ENCODE assay signal across 1 cellular context in the genomic region with DNA sequence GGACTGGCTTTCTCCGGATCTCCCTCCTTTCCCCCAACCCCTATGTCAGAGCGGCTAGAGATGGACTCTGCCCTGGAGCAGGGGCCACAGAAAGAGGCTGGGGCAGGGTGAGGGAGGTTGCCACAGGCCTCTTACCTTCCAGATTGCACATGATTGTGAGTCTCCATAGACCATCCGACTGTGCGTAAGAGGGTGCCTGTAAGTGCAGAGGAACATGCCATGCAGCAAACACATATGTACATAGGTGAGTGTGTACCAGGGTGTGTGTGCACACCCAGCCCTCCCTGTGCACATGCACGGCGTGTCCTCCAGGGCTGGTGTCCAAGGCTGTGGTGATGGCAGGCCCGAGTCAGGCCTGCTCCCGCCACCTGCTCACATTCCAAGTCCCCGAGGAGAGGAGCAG.
A peak's percentile ranks its signal among the peaks of the same experiment; 100 is the strongest.
TF ChIP-seq lines count a peak whose summit lies in the region.

No MANE protein-coding gene starts in this region.

TF ChIP-seq in HepG2, 621 proteins besides CTCF, POLR2A, EP300 and RAD21 (continued from another document and continues in another):
- TF ChIP-seq, protein P1, sequence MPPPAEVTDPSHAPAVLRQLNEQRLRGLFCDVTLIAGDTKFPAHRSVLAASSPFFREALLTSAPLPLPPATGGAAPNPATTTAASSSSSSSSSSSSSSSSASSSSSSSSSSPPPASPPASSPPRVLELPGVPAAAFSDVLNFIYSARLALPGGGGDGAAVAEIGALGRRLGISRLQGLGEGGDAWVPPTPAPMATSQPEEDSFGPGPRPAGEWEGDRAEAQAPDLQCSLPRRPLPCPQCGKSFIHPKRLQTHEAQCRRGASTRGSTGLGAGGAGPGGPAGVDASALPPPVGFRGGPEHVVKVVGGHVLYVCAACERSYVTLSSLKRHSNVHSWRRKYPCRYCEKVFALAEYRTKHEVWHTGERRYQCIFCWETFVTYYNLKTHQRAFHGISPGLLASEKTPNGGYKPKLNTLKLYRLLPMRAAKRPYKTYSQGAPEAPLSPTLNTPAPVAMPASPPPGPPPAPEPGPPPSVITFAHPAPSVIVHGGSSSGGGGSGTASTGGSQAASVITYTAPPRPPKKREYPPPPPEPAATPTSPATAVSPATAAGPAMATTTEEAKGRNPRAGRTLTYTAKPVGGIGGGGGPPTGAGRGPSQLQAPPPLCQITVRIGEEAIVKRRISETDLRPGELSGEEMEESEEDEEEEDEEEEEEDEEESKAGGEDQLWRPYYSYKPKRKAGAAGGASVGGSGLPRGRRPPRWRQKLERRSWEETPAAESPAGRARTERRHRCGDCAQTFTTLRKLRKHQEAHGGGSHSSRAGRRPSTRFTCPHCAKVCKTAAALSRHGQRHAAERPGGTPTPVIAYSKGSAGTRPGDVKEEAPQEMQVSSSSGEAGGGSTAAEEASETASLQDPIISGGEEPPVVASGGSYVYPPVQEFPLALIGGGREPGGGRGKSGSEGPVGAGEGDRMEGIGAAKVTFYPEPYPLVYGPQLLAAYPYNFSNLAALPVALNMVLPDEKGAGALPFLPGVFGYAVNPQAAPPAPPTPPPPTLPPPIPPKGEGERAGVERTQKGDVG (CRISPR knock-in tag; IDR thresholded peaks at IDR 0.05; ENCODE audit: borderline replicate concordance), result peak; percentile 67; the same call in 1 of the 2 replicates
- TF ChIP-seq, protein P2, sequence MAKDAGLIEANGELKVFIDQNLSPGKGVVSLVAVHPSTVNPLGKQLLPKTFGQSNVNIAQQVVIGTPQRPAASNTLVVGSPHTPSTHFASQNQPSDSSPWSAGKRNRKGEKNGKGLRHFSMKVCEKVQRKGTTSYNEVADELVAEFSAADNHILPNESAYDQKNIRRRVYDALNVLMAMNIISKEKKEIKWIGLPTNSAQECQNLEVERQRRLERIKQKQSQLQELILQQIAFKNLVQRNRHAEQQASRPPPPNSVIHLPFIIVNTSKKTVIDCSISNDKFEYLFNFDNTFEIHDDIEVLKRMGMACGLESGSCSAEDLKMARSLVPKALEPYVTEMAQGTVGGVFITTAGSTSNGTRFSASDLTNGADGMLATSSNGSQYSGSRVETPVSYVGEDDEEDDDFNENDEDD (CRISPR knock-in tag; IDR thresholded peaks at IDR 0.05; ENCODE audit: borderline replicate concordance), result peak; percentile 69
- TF ChIP-seq THYN1 (CRISPR knock-in tag; IDR thresholded peaks at IDR 0.05; ENCODE audit: borderline replicate concordance, low read depth), result no peak
- TF ChIP-seq HMG20A (CRISPR knock-in tag; IDR thresholded peaks at IDR 0.05; ENCODE audit: borderline replicate concordance), result no peak; the same call in 1 of the 2 replicates
- no peak for TF ChIP-seq ZNF782 (CRISPR knock-in tag; IDR thresholded peaks at IDR 0.05; ENCODE audit: borderline replicate concordance)
- no peak for TF ChIP-seq XBP1 (CRISPR knock-in tag; IDR thresholded peaks at IDR 0.05)
- TF ChIP-seq ZFP36 (IDR thresholded peaks at IDR 0.05; ENCODE audit: borderline replicate concordance, low read depth, low read length, partially characterized antibody), result no peak
- TF ChIP-seq ZNF30 (CRISPR knock-in tag; IDR thresholded peaks at IDR 0.05), result no peak
- TF ChIP-seq ZSCAN9 (CRISPR knock-in tag; IDR thresholded peaks at IDR 0.05; ENCODE audit: borderline replicate concordance), result no peak
- no peak for TF ChIP-seq ZNF343 (CRISPR knock-in tag; IDR thresholded peaks at IDR 0.05)
- TF ChIP-seq, protein P3, sequence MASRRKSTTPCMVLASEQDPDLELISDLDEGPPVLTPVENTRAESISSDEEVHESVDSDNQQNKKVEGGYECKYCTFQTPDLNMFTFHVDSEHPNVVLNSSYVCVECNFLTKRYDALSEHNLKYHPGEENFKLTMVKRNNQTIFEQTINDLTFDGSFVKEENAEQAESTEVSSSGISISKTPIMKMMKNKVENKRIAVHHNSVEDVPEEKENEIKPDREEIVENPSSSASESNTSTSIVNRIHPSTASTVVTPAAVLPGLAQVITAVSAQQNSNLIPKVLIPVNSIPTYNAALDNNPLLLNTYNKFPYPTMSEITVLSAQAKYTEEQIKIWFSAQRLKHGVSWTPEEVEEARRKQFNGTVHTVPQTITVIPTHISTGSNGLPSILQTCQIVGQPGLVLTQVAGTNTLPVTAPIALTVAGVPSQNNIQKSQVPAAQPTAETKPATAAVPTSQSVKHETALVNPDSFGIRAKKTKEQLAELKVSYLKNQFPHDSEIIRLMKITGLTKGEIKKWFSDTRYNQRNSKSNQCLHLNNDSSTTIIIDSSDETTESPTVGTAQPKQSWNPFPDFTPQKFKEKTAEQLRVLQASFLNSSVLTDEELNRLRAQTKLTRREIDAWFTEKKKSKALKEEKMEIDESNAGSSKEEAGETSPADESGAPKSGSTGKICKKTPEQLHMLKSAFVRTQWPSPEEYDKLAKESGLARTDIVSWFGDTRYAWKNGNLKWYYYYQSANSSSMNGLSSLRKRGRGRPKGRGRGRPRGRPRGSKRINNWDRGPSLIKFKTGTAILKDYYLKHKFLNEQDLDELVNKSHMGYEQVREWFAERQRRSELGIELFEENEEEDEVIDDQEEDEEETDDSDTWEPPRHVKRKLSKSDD (CRISPR knock-in tag; IDR thresholded peaks at IDR 0.05; ENCODE audit: low read depth), result peak; percentile 56; the same call in 1 of the 2 replicates
- TF ChIP-seq ZNF788 (CRISPR knock-in tag; IDR thresholded peaks at IDR 0.05; ENCODE audit: borderline replicate concordance), result peak; percentile 74; the same call in 1 of the 2 replicates
- TF ChIP-seq ZNF207 (IDR thresholded peaks at IDR 0.05; ENCODE audit: borderline replicate concordance), result no peak
- TF ChIP-seq, protein P4, sequence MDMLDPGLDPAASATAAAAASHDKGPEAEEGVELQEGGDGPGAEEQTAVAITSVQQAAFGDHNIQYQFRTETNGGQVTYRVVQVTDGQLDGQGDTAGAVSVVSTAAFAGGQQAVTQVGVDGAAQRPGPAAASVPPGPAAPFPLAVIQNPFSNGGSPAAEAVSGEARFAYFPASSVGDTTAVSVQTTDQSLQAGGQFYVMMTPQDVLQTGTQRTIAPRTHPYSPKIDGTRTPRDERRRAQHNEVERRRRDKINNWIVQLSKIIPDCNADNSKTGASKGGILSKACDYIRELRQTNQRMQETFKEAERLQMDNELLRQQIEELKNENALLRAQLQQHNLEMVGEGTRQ (IDR thresholded peaks at IDR 0.05; ENCODE audit: low read depth, low read length), result no peak
- TF ChIP-seq, protein P4 (CRISPR knock-in tag; IDR thresholded peaks at IDR 0.05; ENCODE audit: borderline replicate concordance), result no peak
- TF ChIP-seq, protein P5, sequence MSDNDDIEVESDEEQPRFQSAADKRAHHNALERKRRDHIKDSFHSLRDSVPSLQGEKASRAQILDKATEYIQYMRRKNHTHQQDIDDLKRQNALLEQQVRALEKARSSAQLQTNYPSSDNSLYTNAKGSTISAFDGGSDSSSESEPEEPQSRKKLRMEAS (IDR thresholded peaks at IDR 0.05), result peak; percentile 80
- TF ChIP-seq ZBTB1 (CRISPR knock-in tag; IDR thresholded peaks at IDR 0.05; ENCODE audit: borderline replicate concordance), result no peak
- TF ChIP-seq ZNF17 (CRISPR knock-in tag; IDR thresholded peaks at IDR 0.05), result no peak
- TF ChIP-seq ATM (IDR thresholded peaks at IDR 0.05; ENCODE audit: borderline replicate concordance), result no peak
- TF ChIP-seq GTF3A (CRISPR knock-in tag; conservative IDR thresholded peaks at IDR 0.05), result no peak
- peak; percentile 78 for TF ChIP-seq GATAD2A (CRISPR knock-in tag; IDR thresholded peaks at IDR 0.05)
- TF ChIP-seq ZNF749 (CRISPR knock-in tag; IDR thresholded peaks at IDR 0.05; ENCODE audit: borderline replicate concordance), result no peak
- peak; percentile 26; the same call in 1 of the 2 replicates for TF ChIP-seq ARNTL (CRISPR knock-in tag; IDR thresholded peaks at IDR 0.05)
- TF ChIP-seq, protein P6, sequence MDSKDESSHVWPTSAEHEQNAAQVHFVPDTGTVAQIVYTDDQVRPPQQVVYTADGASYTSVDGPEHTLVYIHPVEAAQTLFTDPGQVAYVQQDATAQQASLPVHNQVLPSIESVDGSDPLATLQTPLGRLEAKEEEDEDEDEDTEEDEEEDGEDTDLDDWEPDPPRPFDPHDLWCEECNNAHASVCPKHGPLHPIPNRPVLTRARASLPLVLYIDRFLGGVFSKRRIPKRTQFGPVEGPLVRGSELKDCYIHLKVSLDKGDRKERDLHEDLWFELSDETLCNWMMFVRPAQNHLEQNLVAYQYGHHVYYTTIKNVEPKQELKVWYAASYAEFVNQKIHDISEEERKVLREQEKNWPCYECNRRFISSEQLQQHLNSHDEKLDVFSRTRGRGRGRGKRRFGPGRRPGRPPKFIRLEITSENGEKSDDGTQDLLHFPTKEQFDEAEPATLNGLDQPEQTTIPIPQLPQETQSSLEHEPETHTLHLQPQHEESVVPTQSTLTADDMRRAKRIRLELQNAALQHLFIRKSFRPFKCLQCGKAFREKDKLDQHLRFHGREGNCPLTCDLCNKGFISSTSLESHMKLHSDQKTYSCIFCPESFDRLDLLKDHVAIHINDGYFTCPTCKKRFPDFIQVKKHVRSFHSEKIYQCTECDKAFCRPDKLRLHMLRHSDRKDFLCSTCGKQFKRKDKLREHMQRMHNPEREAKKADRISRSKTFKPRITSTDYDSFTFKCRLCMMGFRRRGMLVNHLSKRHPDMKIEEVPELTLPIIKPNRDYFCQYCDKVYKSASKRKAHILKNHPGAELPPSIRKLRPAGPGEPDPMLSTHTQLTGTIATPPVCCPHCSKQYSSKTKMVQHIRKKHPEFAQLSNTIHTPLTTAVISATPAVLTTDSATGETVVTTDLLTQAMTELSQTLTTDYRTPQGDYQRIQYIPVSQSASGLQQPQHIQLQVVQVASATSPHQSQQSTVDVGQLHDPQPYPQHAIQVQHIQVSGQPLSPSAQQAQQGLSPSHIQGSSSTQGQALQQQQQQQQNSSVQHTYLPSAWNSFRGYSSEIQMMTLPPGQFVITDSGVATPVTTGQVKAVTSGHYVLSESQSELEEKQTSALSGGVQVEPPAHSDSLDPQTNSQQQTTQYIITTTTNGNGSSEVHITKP (CRISPR knock-in tag; IDR thresholded peaks at IDR 0.05; ENCODE audit: low read depth), result peak; percentile 63; the same call in 1 of the 2 replicates
- peak; percentile 63 for TF ChIP-seq SAP130 (CRISPR knock-in tag; IDR thresholded peaks at IDR 0.05; ENCODE audit: low read depth)
- TF ChIP-seq, protein P7, sequence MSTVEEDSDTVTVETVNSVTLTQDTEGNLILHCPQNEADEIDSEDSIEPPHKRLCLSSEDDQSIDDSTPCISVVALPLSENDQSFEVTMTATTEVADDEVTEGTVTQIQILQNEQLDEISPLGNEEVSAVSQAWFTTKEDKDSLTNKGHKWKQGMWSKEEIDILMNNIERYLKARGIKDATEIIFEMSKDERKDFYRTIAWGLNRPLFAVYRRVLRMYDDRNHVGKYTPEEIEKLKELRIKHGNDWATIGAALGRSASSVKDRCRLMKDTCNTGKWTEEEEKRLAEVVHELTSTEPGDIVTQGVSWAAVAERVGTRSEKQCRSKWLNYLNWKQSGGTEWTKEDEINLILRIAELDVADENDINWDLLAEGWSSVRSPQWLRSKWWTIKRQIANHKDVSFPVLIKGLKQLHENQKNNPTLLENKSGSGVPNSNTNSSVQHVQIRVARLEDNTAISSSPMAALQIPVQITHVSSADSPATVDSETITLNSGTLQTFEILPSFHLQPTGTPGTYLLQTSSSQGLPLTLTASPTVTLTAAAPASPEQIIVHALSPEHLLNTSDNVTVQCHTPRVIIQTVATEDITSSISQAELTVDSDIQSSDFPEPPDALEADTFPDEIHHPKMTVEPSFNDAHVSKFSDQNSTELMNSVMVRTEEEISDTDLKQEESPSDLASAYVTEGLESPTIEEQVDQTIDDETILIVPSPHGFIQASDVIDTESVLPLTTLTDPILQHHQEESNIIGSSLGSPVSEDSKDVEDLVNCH (CRISPR knock-in tag; IDR thresholded peaks at IDR 0.05), result no peak
- peak; percentile 24; the same call in 1 of the 2 replicates for TF ChIP-seq ERF (CRISPR knock-in tag; IDR thresholded peaks at IDR 0.05)
- no peak for TF ChIP-seq KMT2B (CRISPR knock-in tag; IDR thresholded peaks at IDR 0.05)
- TF ChIP-seq ONECUT2 (CRISPR knock-in tag; IDR thresholded peaks at IDR 0.05), result no peak
- TF ChIP-seq, protein P8, sequence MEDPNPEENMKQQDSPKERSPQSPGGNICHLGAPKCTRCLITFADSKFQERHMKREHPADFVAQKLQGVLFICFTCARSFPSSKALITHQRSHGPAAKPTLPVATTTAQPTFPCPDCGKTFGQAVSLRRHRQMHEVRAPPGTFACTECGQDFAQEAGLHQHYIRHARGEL (CRISPR knock-in tag; IDR thresholded peaks at IDR 0.05), result no peak
- no peak for TF ChIP-seq GABPA (IDR thresholded peaks at IDR 0.05; ENCODE audit: low read depth, low read length)
- TF ChIP-seq GABPA (CRISPR knock-in tag; IDR thresholded peaks at IDR 0.05; ENCODE audit: low read depth), result no peak
- no peak for TF ChIP-seq HNRNPK (IDR thresholded peaks at IDR 0.05; ENCODE audit: low read depth, low read length, poor library complexity, severe bottlenecking)
- no peak for TF ChIP-seq ZNF12 (CRISPR knock-in tag; IDR thresholded peaks at IDR 0.05)
- TF ChIP-seq ZNF350 (CRISPR knock-in tag; IDR thresholded peaks at IDR 0.05; ENCODE audit: borderline replicate concordance, low read depth), result peak; percentile 58; the same call in 1 of the 2 replicates
- TF ChIP-seq ZFYVE20 (CRISPR knock-in tag; IDR thresholded peaks at IDR 0.05; ENCODE audit: borderline replicate concordance, low read depth), result no peak
- 0 out of 2 replicates have a peak, but pooled peaks have one; percentile 33 for TF ChIP-seq KDM3A (CRISPR knock-in tag; IDR thresholded peaks at IDR 0.05; ENCODE audit: low read depth)
- no peak for TF ChIP-seq TBX3 (IDR thresholded peaks at IDR 0.05; ENCODE audit: borderline replicate concordance)
- no peak for TF ChIP-seq ZNF138 (CRISPR knock-in tag; IDR thresholded peaks at IDR 0.05; ENCODE audit: low read depth)
- no peak for TF ChIP-seq ZNF616 (CRISPR knock-in tag; IDR thresholded peaks at IDR 0.05; ENCODE audit: low read depth)
